28 cellular contexts compared by ENCODE assay signal in genomic region chrX:77143907-77144306, GRCh38.
"Had no signal": no experiment of that assay in that cellular context is flagged by ENCODE, and none has a peak within 500 bp of the region (broad histone marks: within the 10 kb centered on the region; RNA-seq: fewer than 3 reads in every experiment).

No MANE protein-coding gene starts in this region.

- H3K9me3 ChIP-seq: colonic mucosa, esophagus squamous epithelium, gastrocnemius medialis, gastroesophageal sphincter had no signal

- H3K4me3 ChIP-seq: colonic mucosa, coronary artery, dorsolateral prefrontal cortex, esophagus muscularis mucosa, esophagus squamous epithelium, gastrocnemius medialis, gastroesophageal sphincter, heart left ventricle had no signal

- H3K4me3 Mint-ChIP-seq: dendritic cell treated with granulocyte-macrophage colony-stimulating factor and Interleukin-4, amounts not matched to agents 40 ng/mL and 50 ng/mL, for 4 days; effector memory CD8-positive, alpha-beta T cell; endodermal cell had no signal

- DNase-seq: colonic mucosa; cortex of kidney; dermis blood vessel endothelial cell; dorsolateral prefrontal cortex; effector CD4-positive, alpha-beta T cell; effector CD8-positive, alpha-beta T cell; effector memory CD4-positive, alpha-beta T cell; effector memory CD8-positive, alpha-beta T cell; endodermal cell; erythroblast; esophagus squamous epithelium; foreskin fibroblast; foreskin keratinocyte; foreskin melanocyte; gastrocnemius medialis; glutamatergic neuron; head of caudate nucleus; heart left ventricle had no signal

- H3K27me3 ChIP-seq: colonic mucosa, esophagus muscularis mucosa, esophagus squamous epithelium, foreskin keratinocyte, gastrocnemius medialis, gastroesophageal sphincter, heart left ventricle had no signal

- H3K9me3 Mint-ChIP-seq: effector memory CD8-positive, alpha-beta T cell had no signal

- H3K27ac ChIP-seq: colonic mucosa, coronary artery, dorsolateral prefrontal cortex, epithelial cell of prostate, esophagus muscularis mucosa, esophagus squamous epithelium, foreskin keratinocyte, gastrocnemius medialis, gastroesophageal sphincter, heart left ventricle had no signal

- H3K4me1 ChIP-seq: colonic mucosa, esophagus muscularis mucosa, esophagus squamous epithelium, foreskin keratinocyte, gastrocnemius medialis, gastroesophageal sphincter, heart left ventricle had no signal

- H3K36me3 ChIP-seq: colonic mucosa, esophagus muscularis mucosa, esophagus squamous epithelium, gastrocnemius medialis, gastroesophageal sphincter, heart left ventricle had no signal

- H3K27ac Mint-ChIP-seq: dendritic cell treated with granulocyte-macrophage colony-stimulating factor and Interleukin-4, amounts not matched to agents 40 ng/mL and 50 ng/mL, for 4 days; effector memory CD8-positive, alpha-beta T cell; endodermal cell had no signal

- H3K27me3 Mint-ChIP-seq: dendritic cell treated with granulocyte-macrophage colony-stimulating factor and Interleukin-4, amounts not matched to agents 40 ng/mL and 50 ng/mL, for 4 days; effector memory CD8-positive, alpha-beta T cell had no signal

- H3K4me1 Mint-ChIP-seq: endodermal cell had no signal

- FAIRE-seq: colon, endometrium, endothelial cell of umbilical vein, frontal cortex had no signal

- ATAC-seq: effector memory CD8-positive, alpha-beta T cell; esophagus mucosa; foreskin keratinocyte; gastrocnemius medialis; gastroesophageal sphincter; heart left ventricle had no signal
